9 cellular contexts compared by ENCODE assay signal in the genomic region with DNA sequence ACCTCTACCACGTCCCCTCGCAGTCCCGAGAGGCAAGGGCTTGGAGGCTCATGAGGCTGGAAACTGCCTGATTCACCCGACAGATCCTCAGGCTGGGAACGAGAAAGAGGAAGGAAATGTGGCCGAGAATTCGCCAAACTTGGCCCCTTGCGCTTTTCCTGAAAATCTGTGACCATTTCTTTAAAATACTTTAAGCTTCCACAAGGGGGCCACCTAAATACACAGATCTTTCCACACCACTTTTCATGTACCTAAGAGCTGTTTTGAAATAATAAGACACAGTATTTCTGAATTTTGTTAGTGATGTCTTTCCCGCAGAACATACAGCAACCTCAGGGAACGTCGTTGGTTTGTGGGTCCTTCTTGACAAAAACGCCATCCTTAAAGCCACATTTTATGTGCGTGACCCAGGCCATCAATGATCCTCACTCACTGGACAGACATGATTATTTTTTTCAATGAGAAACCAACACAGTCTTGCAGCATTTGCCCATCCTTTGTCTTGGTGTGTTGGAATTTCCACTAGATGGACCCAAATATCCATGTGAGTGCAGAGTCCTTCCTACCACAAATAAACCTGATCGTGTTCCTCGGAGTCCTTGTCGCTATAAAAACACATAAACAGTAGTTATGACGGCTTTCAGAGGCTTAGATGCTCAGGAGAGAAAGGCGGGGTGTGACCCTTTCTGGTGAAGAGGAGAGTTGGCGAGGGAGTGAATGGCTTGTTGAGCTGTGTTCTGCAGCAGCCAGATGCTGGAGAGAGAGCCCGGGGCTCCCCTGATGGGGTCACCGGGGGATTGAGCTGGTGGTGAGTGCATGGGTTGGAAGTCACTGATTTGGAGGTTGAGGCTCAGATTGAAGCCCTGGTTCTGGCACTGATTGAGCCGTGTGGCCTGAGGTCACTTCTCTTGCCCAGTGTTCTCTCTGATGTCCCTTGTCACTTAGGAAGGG. TPM values are rescaled to one million over a fixed set of nuclear protein-coding genes. Genes with fewer than 3 reads are reported as not detected.
DNase-seq lines count a peak whose midpoint lies in the region; ATAC-seq and TF ChIP-seq lines count a peak whose summit lies in the region.
"Had no signal": no experiment of that assay in that cellular context is flagged by ENCODE, and none has a peak within 500 bp of the region (broad histone marks: within the 10 kb centered on the region; RNA-seq: fewer than 3 reads in every experiment).

No MANE protein-coding gene starts in this region.

- H3K4me1 Mint-ChIP-seq in activated T-cell treated with anti-CD3 and anti-CD28 coated beads, Interleukin-2, amount 50 U/mL, for 4 hours (ENCODE audit: low read depth): no peaks in the 10 kb centered on the region
- H3K4me1 Mint-ChIP-seq in stimulated activated naive B cell treated with anti-CD40 and anti-IgM and Interleukin-4, amounts not matched to agents 10 μg/mL and 1 μg/mL and 100 μg/mL, for 72 hours: no peaks in the 10 kb centered on the region
- H3K4me1 Mint-ChIP-seq: IgD-negative memory B cell had no signal

- H3K9me3 Mint-ChIP-seq in activated T-cell treated with anti-CD3 and anti-CD28 coated beads, Interleukin-2, amount 50 U/mL, for 4 hours: no peaks in the 10 kb centered on the region
- no peaks in the 10 kb centered on the region for H3K9me3 Mint-ChIP-seq in stimulated activated naive B cell treated with anti-CD40 and anti-IgM and Interleukin-4, amounts not matched to agents 10 μg/mL and 1 μg/mL and 100 μg/mL, for 72 hours

- H3K4me3 Mint-ChIP-seq in activated T-cell treated with anti-CD3 and anti-CD28 coated beads, Interleukin-2, amount 50 U/mL, for 4 hours: no peak overlapping the region
- H3K4me3 Mint-ChIP-seq in stimulated activated naive B cell treated with anti-CD40 and anti-IgM and Interleukin-4, amounts not matched to agents 10 μg/mL and 1 μg/mL and 100 μg/mL, for 72 hours: no peak overlapping the region
- H3K4me3 Mint-ChIP-seq: IgD-negative memory B cell had no signal

- H3K36me3 Mint-ChIP-seq in activated T-cell treated with anti-CD3 and anti-CD28 coated beads, Interleukin-2, amount 50 U/mL, for 4 hours (ENCODE audit: insufficient read depth): no peaks in the 10 kb centered on the region
- H3K36me3 Mint-ChIP-seq in stimulated activated naive B cell treated with anti-CD40 and anti-IgM and Interleukin-4, amounts not matched to agents 10 μg/mL and 1 μg/mL and 100 μg/mL, for 72 hours: no peaks in the 10 kb centered on the region
- H3K36me3 Mint-ChIP-seq: IgD-negative memory B cell had no signal

- ATAC-seq in body of pancreas (peak; percentile 45), HG03565 (IDR thresholded peaks at IDR 0.05; ENCODE audit: unreplicated experiment) (no peak)
- ATAC-seq in activated T-cell treated with anti-CD3 and anti-CD28 coated beads, Interleukin-2, amount 50 U/mL, for 4 hours: no peak
- no peak for ATAC-seq in stimulated activated naive B cell treated with anti-CD40 and anti-IgM and Interleukin-4, amounts not matched to agents 10 μg/mL and 1 μg/mL and 100 μg/mL, for 72 hours (replicated peaks)

- peak; percentile 14 for DNase-seq in H4 (ENCODE audit: low spot score)
- DNase-seq in NCI-H524 (lab: John Stamatoyannopoulos, UW): peak; percentile 54 to 73
- DNase-seq in body of pancreas: no peak
- DNase-seq in left kidney (ENCODE audit: low read depth, low spot score): peak; percentile 83
- no peak for DNase-seq in activated T-cell treated with anti-CD3 and anti-CD28 coated beads, Interleukin-2, amount 50 U/mL, for 4 hours
- no peak for DNase-seq in stimulated activated naive B cell treated with anti-CD40 and anti-IgM and Interleukin-4, amounts not matched to agents 10 μg/mL and 1 μg/mL and 100 μg/mL, for 72 hours

- no peaks in the 10 kb centered on the region for H3K9me3 ChIP-seq in BLaER1 treated with 17β-estradiol and CSF1 and Interleukin-3, amounts not matched to agents 10 nM and 100 nM (replicated peaks in 1 of 11)
- H3K9me3 ChIP-seq in body of pancreas: no peaks in the 10 kb centered on the region

- H3K27me3 ChIP-seq in BLaER1 treated with 17β-estradiol and CSF1 and Interleukin-3, amounts not matched to agents 10 nM and 100 nM: no peaks in the 10 kb centered on the region
- H3K27me3 ChIP-seq in body of pancreas: peaks cover 0 to 4% of the 10 kb centered on the region in 2 donors

- no peak overlapping the region for H3K4me3 ChIP-seq in BLaER1 treated with 17β-estradiol and CSF1 and Interleukin-3, amounts not matched to agents 10 nM and 100 nM
- no peak overlapping the region for H3K4me3 ChIP-seq in body of pancreas

- WGBS in body of pancreas, 2 donors: 27 to 28% methylated on average over 22 of the region's 22 CpGs

- intact Hi-C loops in body of pancreas (cut with DNase I): no loop called here

- TF ChIP-seq CTCF in body of pancreas (IDR thresholded peaks at IDR 0.05): peak; percentile 37 to 60 (median 59)

- peak overlapping the region; percentile 23 to 81 (median 66) for H3K4me2 ChIP-seq in BLaER1 treated with 17β-estradiol and CSF1 and Interleukin-3, amounts not matched to agents 10 nM and 100 nM

- H3K27ac ChIP-seq in BLaER1 treated with 17β-estradiol and CSF1 and Interleukin-3, amounts not matched to agents 10 nM and 100 nM: peak overlapping the region in 1 of 11 experiments; percentile 27; a peak in 1 of 22 replicates
- no peak overlapping the region for H3K27ac ChIP-seq in body of pancreas

- H3K36me3 ChIP-seq in BLaER1 treated with 17β-estradiol and CSF1 and Interleukin-3, amounts not matched to agents 10 nM and 100 nM: no peaks in the 10 kb centered on the region
- no peaks in the 10 kb centered on the region for H3K36me3 ChIP-seq in body of pancreas (replicated peaks in 1 of 2; ENCODE audit: insufficient read depth in 1 of 2, low read depth in 2 of 2)

- H3K4me1 ChIP-seq in BLaER1 treated with 17β-estradiol and CSF1 and Interleukin-3, amounts not matched to agents 10 nM and 100 nM: peaks cover 7 to 26% (median 14%) of the 10 kb centered on the region in 10 experiments
- no peaks in the 10 kb centered on the region for H3K4me1 ChIP-seq in body of pancreas

- H4K20me1 ChIP-seq in BLaER1 treated with 17β-estradiol and CSF1 and Interleukin-3, amounts not matched to agents 10 nM and 100 nM: no peaks in the 10 kb centered on the region

- no peak overlapping the region for H3K27ac Mint-ChIP-seq in stimulated activated naive B cell treated with anti-CD40 and anti-IgM and Interleukin-4, amounts not matched to agents 10 μg/mL and 1 μg/mL and 100 μg/mL, for 72 hours
- H3K27ac Mint-ChIP-seq: IgD-negative memory B cell had no signal

- no peak for TF ChIP-seq POLR2A in body of pancreas (IDR thresholded peaks at IDR 0.05)

- peak overlapping the region in 4 of 11 experiments; percentile 9 to 41 (median 32); a peak in 3 of 22 replicates for H3K9ac ChIP-seq in BLaER1 treated with 17β-estradiol and CSF1 and Interleukin-3, amounts not matched to agents 10 nM and 100 nM

- H3K27me3 Mint-ChIP-seq in activated T-cell treated with anti-CD3 and anti-CD28 coated beads, Interleukin-2, amount 50 U/mL, for 4 hours (ENCODE audit: low read depth): peaks cover 20% of the 10 kb centered on the region
- peaks cover 16 to 23% of the 10 kb centered on the region in 2 donors for H3K27me3 Mint-ChIP-seq in stimulated activated naive B cell treated with anti-CD40 and anti-IgM and Interleukin-4, amounts not matched to agents 10 μg/mL and 1 μg/mL and 100 μg/mL, for 72 hours

RNA-seq across cellular contexts. Expression of a gene that starts 25.0 kb away (rescaled TPM):
- not detected in 2 replicates for total RNA-seq in H4 (2014; rRNA removed; shearing (Covaris generic))
- not detected for total RNA-seq in body of pancreas
- total RNA-seq in activated T-cell treated with anti-CD3 and anti-CD28 coated beads, Interleukin-2, amount 50 U/mL, for 4 hours: not detected

Comparison
In these comparisons a context has a peak if more than half of its experiments do, and no peak if none do; other contexts are left out.
1. DNase-seq: peak in H4 (single experiment), NCI-H524 (2 of 2) and left kidney (single experiment); none in body of pancreas (0 of 4), activated T-cell treated with anti-CD3 and anti-CD28 coated beads, Interleukin-2, amount 50 U/mL, for 4 hours (single experiment) and stimulated activated naive B cell treated with anti-CD40 and anti-IgM and Interleukin-4, amounts not matched to agents 10 μg/mL and 1 μg/mL and 100 μg/mL, for 72 hours (single experiment).